In genomic region chr2:60441791-60442190, GRCh38 we compare ENCODE assay signal across 19 cellular contexts.
DNase-seq lines count a peak whose midpoint lies in the region; ATAC-seq and TF ChIP-seq lines count a peak whose summit lies in the region.
"Had no signal": no experiment of that assay in that cellular context is flagged by ENCODE, and none has a peak within 500 bp of the region (broad histone marks: within the 10 kb centered on the region; RNA-seq: fewer than 3 reads in every experiment).

No MANE protein-coding gene starts in this region.

- H3K27ac Mint-ChIP-seq in MCF 10A (ENCODE audit: low read depth, unreplicated experiment) (no peak overlapping the region), memory B cell (peak overlapping the region; percentile 65)

- H3K27me3 ChIP-seq in mammary epithelial cell (ENCODE audit: insufficient read depth, low read length) = no peaks in the 10 kb centered on the region
- H3K27me3 ChIP-seq: BLaER1 treated with 17β-estradiol and CSF1 and Interleukin-3, amounts not matched to agents 10 nM and 100 nM; MG63; Peyer's patch had no signal

- no peak for ATAC-seq in memory B cell (ENCODE audit: low read depth)
- ATAC-seq in GM21619 (IDR thresholded peaks at IDR 0.05; ENCODE audit: unreplicated experiment) = no peak
- ATAC-seq in HG03378 (IDR thresholded peaks at IDR 0.05; ENCODE audit: unreplicated experiment) = no peak

- H3K36me3 Mint-ChIP-seq in MCF 10A (ENCODE audit: insufficient read depth, unreplicated experiment) (no peaks in the 10 kb centered on the region), memory B cell (peaks cover 2% of the 10 kb centered on the region)

- H3K9me3 ChIP-seq in mammary epithelial cell (replicated peaks; ENCODE audit: insufficient read depth, low read length) = no peaks in the 10 kb centered on the region
- H3K9me3 ChIP-seq: BLaER1 treated with 17β-estradiol and CSF1 and Interleukin-3, amounts not matched to agents 10 nM and 100 nM; MG63; Peyer's patch had no signal

- no peaks in the 10 kb centered on the region for H3K79me2 ChIP-seq in mammary epithelial cell (ENCODE audit: insufficient read depth, low read length)

- H3K27me3 Mint-ChIP-seq in MCF 10A (ENCODE audit: insufficient read depth, unreplicated experiment) = no peaks in the 10 kb centered on the region
- H3K27me3 Mint-ChIP-seq in memory B cell = no peaks in the 10 kb centered on the region

- H4K20me1 ChIP-seq in mammary epithelial cell (ENCODE audit: insufficient read depth, low read length) = no peaks in the 10 kb centered on the region
- H4K20me1 ChIP-seq: BLaER1 treated with 17β-estradiol and CSF1 and Interleukin-3, amounts not matched to agents 10 nM and 100 nM had no signal

- TF ChIP-seq CTCF in MCF 10A (IDR thresholded peaks at IDR 0.05; ENCODE audit: unreplicated experiment) = no peak
- no peak for TF ChIP-seq CTCF in mammary epithelial cell (conservative IDR thresholded peaks at IDR 0.05 in 1 of 2, IDR thresholded peaks at IDR 0.05 in 1 of 2; ENCODE audit: extremely low read depth in 1 of 2, insufficient read depth in 1 of 2, low read depth in 1 of 2, low read length in 2 of 2)
- no peak for TF ChIP-seq CTCF in epithelial cell of esophagus (IDR thresholded peaks at IDR 0.05; ENCODE audit: insufficient read depth, low read depth, low read length, missing control alignments)

- DNase-seq in MCF 10A (ENCODE audit: unreplicated experiment) (peak; percentile 4), mammary epithelial cell (no peak), epithelial cell of esophagus (ENCODE audit: low read depth) (peak; percentile 90), memory B cell (ENCODE audit: low spot score in 2 of 2) (no peak), NCI-H187 (lab: John Stamatoyannopoulos, UW) (no peak), amygdala (lab: John Stamatoyannopoulos, UW) (no peak)
- DNase-seq: GF-D8, H7, MG63, NCI-H1092 treated with DMSO at 0.1 percent for 48 hours, NCI-H2107, NCI-H2227 treated with DMSO at 0.1 percent for 48 hours, NCI-H524, Peyer's patch, SHP77 treated with DMSO at 0.1 percent for 48 hours had no signal

- H3K4me1 Mint-ChIP-seq in MCF 10A (ENCODE audit: insufficient read depth, unreplicated experiment) (no peaks in the 10 kb centered on the region), memory B cell (peaks cover 59% of the 10 kb centered on the region)

- CTCF ChIA-PET in MCF 10A (lab: Yijun Ruan, JAX) (no interaction called here), mammary epithelial cell (lab: Charles Lee; ENCODE audit: low non-redundant PET) (no interaction called here)

- H3K4me1 ChIP-seq in mammary epithelial cell (ENCODE audit: insufficient read depth, low read length) = peaks cover 4% of the 10 kb centered on the region

- H3K4me3 Mint-ChIP-seq in MCF 10A (ENCODE audit: unreplicated experiment) (no peak overlapping the region), memory B cell (no peak overlapping the region)

- H3K9me3 Mint-ChIP-seq in MCF 10A (ENCODE audit: unreplicated experiment) (no peaks in the 10 kb centered on the region), memory B cell (no peaks in the 10 kb centered on the region)

- dilution Hi-C loops in mammary epithelial cell (cut with HindIII; ENCODE audit: low sequenced_read_pairs) = no loop called here

- no peak overlapping the region for H3K4me2 ChIP-seq in mammary epithelial cell (ENCODE audit: insufficient read depth, low read depth, low read length)
- H3K4me2 ChIP-seq: BLaER1 treated with 17β-estradiol and CSF1 and Interleukin-3, amounts not matched to agents 10 nM and 100 nM had no signal

- H3K27ac ChIP-seq in mammary epithelial cell (ENCODE audit: insufficient read depth, low read depth, low read length) = no peak overlapping the region
- H3K27ac ChIP-seq: 22Rv1; BLaER1 treated with 17β-estradiol and CSF1 and Interleukin-3, amounts not matched to agents 10 nM and 100 nM; Peyer's patch had no signal

- BruUV-seq in MCF 10A (replicated peaks; lab: Mats Ljungman, UMichigan) (no TSS peak), mammary epithelial cell (replicated peaks; lab: Mats Ljungman, UMichigan) (no TSS peak)

- intact Hi-C loops in MCF 10A (cut with micrococcal nuclease) = no loop called here
- intact Hi-C loops in mammary epithelial cell (cut with micrococcal nuclease) = no loop called here

- POLR2A ChIA-PET in MCF 10A (lab: Yijun Ruan, JAX) = interaction anchor here (0.7 to 1.0 kb wide), 2 partner anchors 79 to 372 kb away, joined by 3 to 4 read pairs; no protein-coding TSS in a partner anchor

- no peak overlapping the region for H2AFZ ChIP-seq in mammary epithelial cell (ENCODE audit: low read depth, low read length)

- in situ Hi-C loops in mammary epithelial cell (cut with MboI; ENCODE audit: low sequenced_read_pairs in 2 of 2) = no loop called here

- WGBS in mammary epithelial cell (ENCODE audit: low coverage, missing lambda C conversion rate) = 84% methylated on average over 5 of the region's 5 CpGs

- no peak overlapping the region for H3K9ac ChIP-seq in mammary epithelial cell (ENCODE audit: insufficient read depth, low read length)
- H3K9ac ChIP-seq: BLaER1 treated with 17β-estradiol and CSF1 and Interleukin-3, amounts not matched to agents 10 nM and 100 nM had no signal

- no peak overlapping the region for H3K4me3 ChIP-seq in mammary epithelial cell (replicated peaks in 1 of 3; ENCODE audit: insufficient read depth in 1 of 3, low read depth in 2 of 3, low read length in 3 of 3)
- no peak overlapping the region for H3K4me3 ChIP-seq in epithelial cell of esophagus (ENCODE audit: low read length)
- H3K4me3 ChIP-seq: BLaER1 treated with 17β-estradiol and CSF1 and Interleukin-3, amounts not matched to agents 10 nM and 100 nM; MG63; Peyer's patch had no signal

- H3K36me3 ChIP-seq in mammary epithelial cell (ENCODE audit: insufficient read depth, low read length) = no peaks in the 10 kb centered on the region
- H3K36me3 ChIP-seq: BLaER1 treated with 17β-estradiol and CSF1 and Interleukin-3, amounts not matched to agents 10 nM and 100 nM; MG63; Peyer's patch had no signal

Comparison
In these comparisons a context has a peak if more than half of its experiments do, and no peak if none do; other contexts are left out.
1. DNase-seq: peak in MCF 10A (single experiment) and epithelial cell of esophagus (single experiment); none in mammary epithelial cell (single experiment), memory B cell (0 of 2), NCI-H187 (0 of 2) and amygdala (0 of 56).